Comparison of ENCODE assay signal across 8 cellular contexts in genomic region chr11:33970984-33971466, GRCh38.
DNase-seq lines count a peak whose midpoint lies in the region; ATAC-seq and TF ChIP-seq lines count a peak whose summit lies in the region.

No MANE protein-coding gene starts in this region.

- DNase-seq in activated CD4-positive, alpha-beta T cell treated with anti-CD3 and anti-CD28 coated beads for 48 hours = peak; percentile 15
- DNase-seq in activated CD4-positive, alpha-beta T cell treated with anti-CD3 and anti-CD28 coated beads, Interleukin-2, amount 10 ng/mL, durations not matched to agents 24 days and 14 days = no peak
- DNase-seq in NCI-H460 (ENCODE audit: extremely low read depth, low read depth) = peak; percentile 58
- DNase-seq in astrocyte of the hippocampus (ENCODE audit: low read depth, low spot score) = peak; percentile 81
- DNase-seq in iPS DF 4.7 (ENCODE audit: extremely low read depth, low spot score) = peak; percentile 22
- DNase-seq in stimulated activated CD4-positive, alpha-beta T cell treated with anti-CD3 and anti-CD28 coated beads, Interleukin-4, amount 100 ng/mL, for 24 hours = peak; percentile 18
- no peak for DNase-seq in coronary artery (ENCODE audit: low spot score)

- no peak overlapping the region for H3K27ac Mint-ChIP-seq in activated CD4-positive, alpha-beta T cell treated with anti-CD3 and anti-CD28 coated beads, Interleukin-2, amount 10 ng/mL, durations not matched to agents 24 days and 14 days

- no peak overlapping the region for H3K27ac ChIP-seq in coronary artery

- H3K4me1 Mint-ChIP-seq in activated CD4-positive, alpha-beta T cell treated with anti-CD3 and anti-CD28 coated beads, Interleukin-2, amount 10 ng/mL, durations not matched to agents 24 days and 14 days = no peaks in the 10 kb centered on the region

- no peak overlapping the region for H3K4me3 Mint-ChIP-seq in activated CD4-positive, alpha-beta T cell treated with anti-CD3 and anti-CD28 coated beads, Interleukin-2, amount 10 ng/mL, durations not matched to agents 24 days and 14 days

- ATAC-seq in HG03095 (IDR thresholded peaks at IDR 0.05; ENCODE audit: unreplicated experiment) = peak; percentile 72

- peaks cover 16% of the 10 kb centered on the region for H3K27me3 Mint-ChIP-seq in activated CD4-positive, alpha-beta T cell treated with anti-CD3 and anti-CD28 coated beads, Interleukin-2, amount 10 ng/mL, durations not matched to agents 24 days and 14 days

- no peaks in the 10 kb centered on the region for H3K9me3 Mint-ChIP-seq in activated CD4-positive, alpha-beta T cell treated with anti-CD3 and anti-CD28 coated beads, Interleukin-2, amount 10 ng/mL, durations not matched to agents 24 days and 14 days

- TF ChIP-seq CTCF in coronary artery (IDR thresholded peaks at IDR 0.05) = no peak

- H3K4me3 ChIP-seq in coronary artery = no peak overlapping the region

- intact Hi-C loops in activated CD4-positive, alpha-beta T cell treated with anti-CD3 and anti-CD28 coated beads, Interleukin-2, amount 10 ng/mL, durations not matched to agents 24 days and 14 days (cut with micrococcal nuclease) = loop anchor here (1.0 kb wide), 1 partner anchor 113 kb away; no protein-coding TSS in a partner anchor

- no peaks in the 10 kb centered on the region for H3K36me3 Mint-ChIP-seq in activated CD4-positive, alpha-beta T cell treated with anti-CD3 and anti-CD28 coated beads, Interleukin-2, amount 10 ng/mL, durations not matched to agents 24 days and 14 days (ENCODE audit: low read depth)

Comparison
In these comparisons a context has a peak if more than half of its experiments do, and no peak if none do; other contexts are left out.
1. DNase-seq: peak in activated CD4-positive, alpha-beta T cell treated with anti-CD3 and anti-CD28 coated beads for 48 hours (single experiment), NCI-H460 (single experiment), astrocyte of the hippocampus (single experiment), iPS DF 4.7 (single experiment) and stimulated activated CD4-positive, alpha-beta T cell treated with anti-CD3 and anti-CD28 coated beads, Interleukin-4, amount 100 ng/mL, for 24 hours (single experiment); none in activated CD4-positive, alpha-beta T cell treated with anti-CD3 and anti-CD28 coated beads, Interleukin-2, amount 10 ng/mL, durations not matched to agents 24 days and 14 days (single experiment) and coronary artery (single experiment).